Comparison of ENCODE assay signal across 22 cellular contexts in the genomic region with DNA sequence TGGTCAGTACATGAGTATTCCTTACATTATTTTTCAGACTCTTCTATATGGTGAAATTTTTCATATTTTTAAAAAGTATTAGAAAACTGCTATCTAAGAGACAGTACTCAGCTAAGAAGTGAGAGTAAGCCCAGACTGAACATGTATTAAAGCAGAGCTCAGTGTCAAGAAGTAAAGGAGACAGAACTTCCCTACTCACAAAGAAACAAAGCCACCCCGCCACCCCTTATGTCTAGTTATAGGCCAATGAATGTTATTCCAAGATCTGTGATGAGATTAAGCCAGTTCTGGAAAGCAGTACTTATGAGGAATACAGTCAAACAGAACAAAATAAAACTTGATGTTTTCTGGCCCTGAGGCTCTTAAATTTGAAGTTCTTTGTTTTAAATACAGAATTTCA.
"Had no signal": no experiment of that assay in that cellular context is flagged by ENCODE, and none has a peak within 500 bp of the region (broad histone marks: within the 10 kb centered on the region; RNA-seq: fewer than 3 reads in every experiment).

No MANE protein-coding gene starts in this region.

- H3K4me3 Mint-ChIP-seq: activated naive CD8-positive, alpha-beta T cell; stimulated activated effector memory CD8-positive, alpha-beta T cell treated with anti-CD3 and anti-CD28 coated beads, Interleukin-12 subunit alpha, Interleukin-12 subunit beta, amount 100 ng/mL, for 72 hours; stimulated activated naive CD8-positive, alpha-beta T cell treated with anti-CD3 and anti-CD28 coated beads, Interleukin-15, amount 100 ng/mL, for 72 hours; T-helper 1 cell treated with Interleukin-12 subunit alpha and Interleukin-12 subunit beta and Interleukin-4 antibody, amounts not matched to agents 30 μg/mL and 1 μg/mL, for 36 hours; WTC11 had no signal

- H3K27me3 Mint-ChIP-seq: activated naive CD8-positive, alpha-beta T cell; stimulated activated naive CD8-positive, alpha-beta T cell treated with anti-CD3 and anti-CD28 coated beads, Interleukin-15, amount 100 ng/mL, for 72 hours had no signal

- H3K27ac Mint-ChIP-seq: activated naive CD8-positive, alpha-beta T cell; activated T-helper 2 cell treated with anti-CD3 and anti-CD28 coated beads, Interferon-gamma antibody, Interleukin-2, Interleukin-4, amounts not matched to agents 10 μg/mL and 5 μg/mL and 100 μg/mL, durations not matched to agents 14 hours and 24 hours and 36 hours; stimulated activated effector memory CD8-positive, alpha-beta T cell treated with anti-CD3 and anti-CD28 coated beads, Interleukin-12 subunit alpha, Interleukin-12 subunit beta, amount 100 ng/mL, for 72 hours; stimulated activated naive CD8-positive, alpha-beta T cell treated with anti-CD3 and anti-CD28 coated beads, Interleukin-15, amount 100 ng/mL, for 72 hours; T-helper 1 cell treated with Interleukin-12 subunit alpha and Interleukin-12 subunit beta and Interleukin-4 antibody, amounts not matched to agents 30 μg/mL and 1 μg/mL, for 36 hours; WTC11 had no signal

- H3K4me1 ChIP-seq: gastrocnemius medialis, right lobe of liver had no signal

- H3K9me3 Mint-ChIP-seq: activated T-helper 2 cell treated with anti-CD3 and anti-CD28 coated beads, Interferon-gamma antibody, Interleukin-2, Interleukin-4, amounts not matched to agents 10 μg/mL and 5 μg/mL and 100 μg/mL, durations not matched to agents 14 hours and 24 hours and 36 hours; stimulated activated effector memory CD8-positive, alpha-beta T cell treated with anti-CD3 and anti-CD28 coated beads, Interleukin-12 subunit alpha, Interleukin-12 subunit beta, amount 100 ng/mL, for 72 hours; stimulated activated naive CD8-positive, alpha-beta T cell treated with anti-CD3 and anti-CD28 coated beads, Interleukin-15, amount 100 ng/mL, for 72 hours; T-helper 1 cell treated with Interleukin-12 subunit alpha and Interleukin-12 subunit beta and Interleukin-4 antibody, amounts not matched to agents 30 μg/mL and 1 μg/mL, for 36 hours; WTC11 had no signal

- H3K4me1 Mint-ChIP-seq: stimulated activated effector memory CD8-positive, alpha-beta T cell treated with anti-CD3 and anti-CD28 coated beads, Interleukin-12 subunit alpha, Interleukin-12 subunit beta, amount 100 ng/mL, for 72 hours; stimulated activated naive CD8-positive, alpha-beta T cell treated with anti-CD3 and anti-CD28 coated beads, Interleukin-15, amount 100 ng/mL, for 72 hours had no signal

- H3K4me3 ChIP-seq: gastrocnemius medialis, right lobe of liver, skin epidermis, tibial artery had no signal

- H3K36me3 ChIP-seq: gastrocnemius medialis, tibial artery had no signal

- FAIRE-seq: bronchial epithelial cell had no signal

- H3K36me3 Mint-ChIP-seq: WTC11 had no signal

- DNase-seq: activated naive CD4-positive, alpha-beta T cell; activated T-cell treated with anti-CD3 and anti-CD28 coated beads, Interleukin-2, amount 50 U/mL, for 1 hour; cortex of kidney; effector CD8-positive, alpha-beta T cell; gastrocnemius medialis; head of caudate nucleus; hypothalamus; left ventricle myocardium superior; mammary epithelial cell; nucleus accumbens; right lobe of liver; stimulated activated CD4-positive, alpha-beta T cell treated with anti-CD3 and anti-CD28 coated beads, Interleukin-1b, Interleukin-23, amount 100 ng/mL, for 48 hours; stimulated activated naive CD8-positive, alpha-beta T cell treated with anti-CD3 and anti-CD28 coated beads, Interleukin-15, amount 100 ng/mL, for 72 hours; T1000; tibial artery had no signal

- H3K9me3 ChIP-seq: gastrocnemius medialis, right lobe of liver, tibial artery had no signal

- H3K27ac ChIP-seq: gastrocnemius medialis, right lobe of liver, tibial artery had no signal

- H3K27me3 ChIP-seq: gastrocnemius medialis, right lobe of liver, tibial artery had no signal
